ENCODE assay signal across 8 cellular contexts in the genomic region with DNA sequence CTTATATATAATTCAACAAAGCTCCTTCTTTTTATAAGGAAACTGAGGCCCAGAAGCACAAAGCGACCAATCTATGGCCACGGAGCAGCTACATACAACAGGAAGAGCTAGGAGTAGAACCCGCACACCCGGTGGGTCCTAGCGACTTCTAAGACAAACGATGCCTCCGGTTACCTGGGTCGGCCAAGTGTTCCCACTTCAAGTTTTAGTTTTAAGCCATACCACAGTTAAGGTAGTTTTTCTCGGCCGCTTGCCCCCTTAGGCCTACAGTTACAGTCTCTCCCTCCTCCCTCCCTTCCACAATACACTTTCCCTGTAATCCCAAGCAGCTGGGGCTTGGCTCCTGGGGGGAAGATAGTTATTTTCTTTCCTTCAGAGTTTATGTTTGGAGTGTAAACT. TPM values are rescaled to one million over a fixed set of nuclear protein-coding genes. Genes with fewer than 3 reads are reported as not detected.
DNase-seq lines count a peak whose midpoint lies in the region; ATAC-seq and TF ChIP-seq lines count a peak whose summit lies in the region.

No MANE protein-coding gene starts in this region.

- TF ChIP-seq CTCF in fibroblast of villous mesenchyme (IDR thresholded peaks at IDR 0.05; ENCODE audit: insufficient read depth, low read depth, low read length) = no peak
- no peak for TF ChIP-seq CTCF in osteocyte (IDR thresholded peaks at IDR 0.05)

- DNase-seq in AG20443 (ENCODE audit: low spot score) (peak; percentile 12), fibroblast of villous mesenchyme (ENCODE audit: low read depth) (peak; percentile 54), osteocyte (ENCODE audit: extremely low spot score, unreplicated experiment) (no peak), activated gamma-delta T cell (lab: John Stamatoyannopoulos, UW) (no peak), NCI-H2196 treated with DMSO at 0.1 percent for 48 hours (lab: John Stamatoyannopoulos, UW; ENCODE audit: unreplicated experiment) (no peak)
- DNase-seq in activated CD4-positive, alpha-beta memory T cell treated with anti-CD3 and anti-CD28 coated beads for 36 hours = peak; percentile 41

- CTCF ChIA-PET in activated CD4-positive, alpha-beta memory T cell treated with anti-CD3 and anti-CD28 coated beads for 36 hours (lab: Charles Lee) = interaction anchor here (1.6 to 6.7 kb wide), 2 partner anchors 9 to 16 kb away, joined by 3 to 40 read pairs; no protein-coding TSS in a partner anchor

- peaks cover 39% of the 10 kb centered on the region for H3K4me1 Mint-ChIP-seq in activated CD4-positive, alpha-beta memory T cell treated with anti-CD3 and anti-CD28 coated beads for 36 hours (ENCODE audit: low read depth)
- H3K4me1 Mint-ChIP-seq in osteocyte (ENCODE audit: unreplicated experiment) = peaks cover 34% of the 10 kb centered on the region

- peaks cover 9% of the 10 kb centered on the region for H3K36me3 Mint-ChIP-seq in activated CD4-positive, alpha-beta memory T cell treated with anti-CD3 and anti-CD28 coated beads for 36 hours
- peaks cover 11% of the 10 kb centered on the region for H3K36me3 Mint-ChIP-seq in osteocyte (ENCODE audit: unreplicated experiment)

- peak overlapping the region; percentile 94 for H3K27ac Mint-ChIP-seq in activated CD4-positive, alpha-beta memory T cell treated with anti-CD3 and anti-CD28 coated beads for 36 hours
- peak overlapping the region; percentile 98 for H3K27ac Mint-ChIP-seq in osteocyte (ENCODE audit: unreplicated experiment)

- intact Hi-C loops in activated CD4-positive, alpha-beta memory T cell treated with anti-CD3 and anti-CD28 coated beads for 36 hours (cut with micrococcal nuclease) = loop anchor here (1.0 to 5.0 kb wide), 5 partner anchors 131 to 856 kb away; a partner anchor contains a TSS

- peak overlapping the region; percentile 83 for H3K4me3 ChIP-seq in fibroblast of villous mesenchyme (ENCODE audit: low read depth, low read length)

- peak overlapping the region; percentile 100 for H3K4me3 Mint-ChIP-seq in activated CD4-positive, alpha-beta memory T cell treated with anti-CD3 and anti-CD28 coated beads for 36 hours
- peak overlapping the region; percentile 94 for H3K4me3 Mint-ChIP-seq in osteocyte (ENCODE audit: unreplicated experiment)

- no peaks in the 10 kb centered on the region for H3K27me3 Mint-ChIP-seq in activated CD4-positive, alpha-beta memory T cell treated with anti-CD3 and anti-CD28 coated beads for 36 hours
- H3K27me3 Mint-ChIP-seq in osteocyte (ENCODE audit: unreplicated experiment) = no peaks in the 10 kb centered on the region

- no peaks in the 10 kb centered on the region for H3K9me3 Mint-ChIP-seq in activated CD4-positive, alpha-beta memory T cell treated with anti-CD3 and anti-CD28 coated beads for 36 hours
- no peaks in the 10 kb centered on the region for H3K9me3 Mint-ChIP-seq in osteocyte (ENCODE audit: unreplicated experiment)

- ATAC-seq in GM19324 (IDR thresholded peaks at IDR 0.05; ENCODE audit: low FRiP score, unreplicated experiment) = peak; percentile 11
- ATAC-seq in HG03432 (IDR thresholded peaks at IDR 0.05; ENCODE audit: unreplicated experiment) = peak; percentile 16

- POLR2A ChIA-PET in activated CD4-positive, alpha-beta memory T cell treated with anti-CD3 and anti-CD28 coated beads for 36 hours (lab: Charles Lee) = interaction anchor here (0.9 to 2.0 kb wide), 4 partner anchors 11 to 267 kb away, joined by 3 to 7 read pairs (median 3); no protein-coding TSS in a partner anchor

RNA-seq across cellular contexts. Expression of a gene that starts 0.5 kb away (rescaled TPM):
- 10 to 100 TPM; 20.2 to 24.3 TPM for total RNA-seq in activated CD4-positive, alpha-beta memory T cell treated with anti-CD3 and anti-CD28 coated beads for 36 hours
- 9.0 and 12.5 TPM in 2 replicates for total RNA-seq in fibroblast of villous mesenchyme
- total RNA-seq in osteocyte = 17.9 and 20.2 TPM in 2 replicates

RNA-seq across cellular contexts. Expression of a gene that starts 0.8 kb away (rescaled TPM):
- 10 to 100 TPM; 31.4 to 33.7 TPM for total RNA-seq in activated CD4-positive, alpha-beta memory T cell treated with anti-CD3 and anti-CD28 coated beads for 36 hours
- total RNA-seq in fibroblast of villous mesenchyme (13.2 and 16.0 TPM in 2 replicates), osteocyte (20.6 and 24.7 TPM in 2 replicates)

Comparison
In these comparisons a context has a peak if more than half of its experiments do, and no peak if none do; other contexts are left out.
1. DNase-seq: peak in AG20443 (single experiment), activated CD4-positive, alpha-beta memory T cell treated with anti-CD3 and anti-CD28 coated beads for 36 hours (single experiment) and fibroblast of villous mesenchyme (single experiment); none in osteocyte (single experiment), activated gamma-delta T cell (single experiment) and NCI-H2196 treated with DMSO at 0.1 percent for 48 hours (single experiment).